ENCODE assay signal across 24 cellular contexts in the genomic region with DNA sequence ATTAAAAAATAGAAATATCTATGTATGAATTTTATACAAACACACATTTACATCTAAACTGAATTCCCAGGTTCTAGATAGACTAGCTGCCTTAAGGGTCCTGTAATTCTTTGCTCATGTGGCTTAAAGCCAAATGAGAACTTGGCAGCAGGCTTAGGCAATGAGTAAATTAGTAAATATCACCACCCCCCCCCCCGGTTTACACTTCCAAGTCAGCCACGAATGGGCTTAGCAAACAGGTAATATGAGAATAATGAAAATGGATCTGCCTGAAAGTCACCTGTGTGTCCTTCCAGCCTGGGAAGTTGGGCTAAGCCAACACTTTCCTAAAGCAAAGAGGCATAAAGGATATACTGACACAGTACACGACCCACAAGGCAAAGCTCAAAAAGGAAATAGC.
A peak's percentile ranks its signal among the peaks of the same experiment; 100 is the strongest.
DNase-seq lines count a peak whose midpoint lies in the region; ATAC-seq, FAIRE-seq and TF ChIP-seq lines count a peak whose summit lies in the region.
"Had no signal": no experiment of that assay in that cellular context is flagged by ENCODE, and none has a peak within 500 bp of the region (broad histone marks: within the 10 kb centered on the region; RNA-seq: fewer than 3 reads in every experiment).

No MANE protein-coding gene starts in this region.

- FAIRE-seq in RCC 7860 (lab: Jason Lieb, UNC), result no peak
- FAIRE-seq: HTR-8/SVneo, small intestine, urothelium cell line had no signal

- H3K4me3 Mint-ChIP-seq in Calu3 (ENCODE audit: low read depth, unreplicated experiment), result no peak overlapping the region
- no peak overlapping the region for H3K4me3 Mint-ChIP-seq in activated T-helper 17 cell treated with anti-CD3 and anti-CD28 coated beads, Interleukin-2, amount 50 U/mL, for 72 hours
- H3K4me3 Mint-ChIP-seq: activated CD8-positive, alpha-beta T cell treated with anti-CD3 and anti-CD28 coated beads, Interleukin-2, amount 10 ng/mL, durations not matched to agents 7 days and 5 days; CD8-positive, alpha-beta T cell; HFFc6; naive B cell; stimulated activated memory B cell treated with anti-CD40 and anti-IgM and Interleukin-4, amounts not matched to agents 10 μg/mL and 1 μg/mL and 100 μg/mL, for 72 hours had no signal

- peaks cover 0 to 14% (median 5%) of the 10 kb centered on the region in 4 donors for H3K36me3 ChIP-seq in esophagus muscularis mucosa

- intact Hi-C loops in Calu3 (cut with micrococcal nuclease; ENCODE audit: unreplicated experiment) (no loop called here), esophagus muscularis mucosa (cut with DNase I) (no loop called here)

- peaks cover 2% of the 10 kb centered on the region for H3K9me3 Mint-ChIP-seq in Calu3 (ENCODE audit: low read depth, unreplicated experiment)
- H3K9me3 Mint-ChIP-seq in activated T-helper 17 cell treated with anti-CD3 and anti-CD28 coated beads, Interleukin-2, amount 50 U/mL, for 72 hours, result no peaks in the 10 kb centered on the region
- H3K9me3 Mint-ChIP-seq: CD8-positive, alpha-beta T cell; naive B cell; stimulated activated memory B cell treated with anti-CD40 and anti-IgM and Interleukin-4, amounts not matched to agents 10 μg/mL and 1 μg/mL and 100 μg/mL, for 72 hours had no signal

- peaks cover 16 to 29% (median 19%) of the 10 kb centered on the region in 4 donors for H3K4me1 ChIP-seq in esophagus muscularis mucosa

- TF ChIP-seq POLR2A in esophagus muscularis mucosa (IDR thresholded peaks at IDR 0.05; ENCODE audit: low read depth), result no peak

- WGBS in esophagus muscularis mucosa, result 64% methylated on average over 3 of the region's 3 CpGs

- H3K4me1 Mint-ChIP-seq in Calu3 (ENCODE audit: low read depth, unreplicated experiment), result peaks cover 15% of the 10 kb centered on the region
- no peaks in the 10 kb centered on the region for H3K4me1 Mint-ChIP-seq in activated T-helper 17 cell treated with anti-CD3 and anti-CD28 coated beads, Interleukin-2, amount 50 U/mL, for 72 hours

- no peak for ATAC-seq in activated T-helper 17 cell treated with anti-CD3 and anti-CD28 coated beads, Interleukin-2, amount 50 U/mL, for 72 hours (replicated peaks)
- ATAC-seq: activated CD8-positive, alpha-beta T cell treated with anti-CD3 and anti-CD28 coated beads, Interleukin-2, amount 10 ng/mL, durations not matched to agents 7 days and 5 days; CD8-positive, alpha-beta T cell; Right ventricle myocardium inferior; stimulated activated memory B cell treated with anti-CD40 and anti-IgM and Interleukin-4, amounts not matched to agents 10 μg/mL and 1 μg/mL and 100 μg/mL, for 72 hours had no signal

- H3K4me3 ChIP-seq in esophagus muscularis mucosa, result no peak overlapping the region
- H3K4me3 ChIP-seq: coronary artery had no signal

- TF ChIP-seq EP300 in esophagus muscularis mucosa (IDR thresholded peaks at IDR 0.05), result no peak

- no peak overlapping the region for H3K27ac Mint-ChIP-seq in Calu3 (ENCODE audit: unreplicated experiment)
- no peak overlapping the region for H3K27ac Mint-ChIP-seq in activated T-helper 17 cell treated with anti-CD3 and anti-CD28 coated beads, Interleukin-2, amount 50 U/mL, for 72 hours
- H3K27ac Mint-ChIP-seq: activated CD8-positive, alpha-beta T cell treated with anti-CD3 and anti-CD28 coated beads, Interleukin-2, amount 10 ng/mL, durations not matched to agents 7 days and 5 days; CD8-positive, alpha-beta T cell; HFFc6; stimulated activated memory B cell treated with anti-CD40 and anti-IgM and Interleukin-4, amounts not matched to agents 10 μg/mL and 1 μg/mL and 100 μg/mL, for 72 hours had no signal

- no TSS peak for BruUV-seq in Calu3 (replicated peaks; lab: Mats Ljungman, UMichigan)

- H3K36me3 Mint-ChIP-seq in Calu3 (ENCODE audit: insufficient read depth, unreplicated experiment), result no peaks in the 10 kb centered on the region
- peaks cover 13% of the 10 kb centered on the region for H3K36me3 Mint-ChIP-seq in activated T-helper 17 cell treated with anti-CD3 and anti-CD28 coated beads, Interleukin-2, amount 50 U/mL, for 72 hours (ENCODE audit: low read depth)

- no peaks in the 10 kb centered on the region for H3K27me3 ChIP-seq in esophagus muscularis mucosa

- TF ChIP-seq CTCF in Calu3 (IDR thresholded peaks at IDR 0.05; ENCODE audit: unreplicated experiment) (no peak), esophagus muscularis mucosa (IDR thresholded peaks at IDR 0.05) (no peak)

- no peaks in the 10 kb centered on the region for H3K27me3 Mint-ChIP-seq in Calu3 (ENCODE audit: unreplicated experiment)
- H3K27me3 Mint-ChIP-seq in activated T-helper 17 cell treated with anti-CD3 and anti-CD28 coated beads, Interleukin-2, amount 50 U/mL, for 72 hours, result no peaks in the 10 kb centered on the region
- H3K27me3 Mint-ChIP-seq: naive B cell; stimulated activated memory B cell treated with anti-CD40 and anti-IgM and Interleukin-4, amounts not matched to agents 10 μg/mL and 1 μg/mL and 100 μg/mL, for 72 hours had no signal

- CTCF ChIA-PET in Calu3 (lab: Charles Lee), result interaction anchor here (0.5 to 0.9 kb wide), 5 partner anchors 16 to 1352 kb away, joined by 3 to 8 read pairs (median 3); no protein-coding TSS in a partner anchor

- H3K9me3 ChIP-seq in esophagus muscularis mucosa, result no peaks in the 10 kb centered on the region

- H3K27ac ChIP-seq in esophagus muscularis mucosa (replicated peaks in 1 of 4), result no peak overlapping the region
- H3K27ac ChIP-seq: coronary artery had no signal

- peak; percentile 19 for DNase-seq in Calu3
- DNase-seq in NCI-H1092 (lab: John Stamatoyannopoulos, UW), result peak; percentile 3
- peak; percentile 52 for DNase-seq in NCI-H345 treated with DMSO at 0.1 percent for 48 hours (lab: John Stamatoyannopoulos, UW; ENCODE audit: unreplicated experiment)
- peak; percentile 50 for DNase-seq in esophagus muscularis mucosa (ENCODE audit: extremely low spot score)
- no peak for DNase-seq in RCC 7860 (ENCODE audit: low spot score)
- no peak for DNase-seq in HK-2 (ENCODE audit: unreplicated experiment)
- DNase-seq: activated naive CD4-positive, alpha-beta T cell; activated T-cell treated with anti-CD3 and anti-CD28 coated beads, Interleukin-2, amount 50 U/mL, for 1 hour; CD8-positive, alpha-beta T cell; HFFc6; kidney glomerular epithelial cell; mesenchymal stem cell; naive B cell; NCI-H446; nucleus accumbens; small intestine; stimulated activated CD4-positive, alpha-beta T cell treated with anti-CD3 and anti-CD28 coated beads, Interleukin-2, amount 100 ng/mL, for 24 hours had no signal

Comparison
In these comparisons a context has a peak if more than half of its experiments do, and no peak if none do; other contexts are left out.
1. DNase-seq: peak in Calu3 (single experiment), NCI-H1092 (single experiment), NCI-H345 treated with DMSO at 0.1 percent for 48 hours (single experiment) and esophagus muscularis mucosa (single experiment); none in RCC 7860 (single experiment) and HK-2 (single experiment).